14 cellular contexts compared by ENCODE assay signal in genomic region chr6:44451803-44452690, GRCh38.
DNase-seq lines count a peak whose midpoint lies in the region; ATAC-seq and TF ChIP-seq lines count a peak whose summit lies in the region.
"Had no signal": no experiment of that assay in that cellular context is flagged by ENCODE, and none has a peak within 500 bp of the region (broad histone marks: within the 10 kb centered on the region; RNA-seq: fewer than 3 reads in every experiment).

No MANE protein-coding gene starts in this region.

- CTCF ChIA-PET in activated naive CD4-positive, alpha-beta T cell treated with anti-CD3 and anti-CD28 coated beads for 36 hours (lab: Charles Lee): interaction anchor here (1.3 kb wide), 1 partner anchor 24 kb away, joined by 7 read pairs; no protein-coding TSS in a partner anchor

- no peak for TF ChIP-seq CTCF in heart right ventricle (IDR thresholded peaks at IDR 0.05)
- no peak for TF ChIP-seq CTCF in astrocyte of the spinal cord (IDR thresholded peaks at IDR 0.05; ENCODE audit: low read depth, low read length)

- in situ Hi-C loops in astrocyte of the spinal cord (cut with HindIII; ENCODE audit: low sequenced_read_pairs): no loop called here

- DNase-seq in heart right ventricle (no peak), cardiac septum (ENCODE audit: low spot score) (no peak), astrocyte of the spinal cord (ENCODE audit: low read depth, low spot score) (peak; percentile 45), kidney tubule cell (ENCODE audit: low spot score) (peak; percentile 71), superior temporal gyrus (ENCODE audit: extremely low spot score) (peak; percentile 38)
- DNase-seq in activated naive CD4-positive, alpha-beta T cell treated with anti-CD3 and anti-CD28 coated beads for 36 hours: no peak
- DNase-seq in activated CD4-positive, alpha-beta T cell treated with anti-CD3 and anti-CD28 coated beads for 4 hours: no peak
- DNase-seq: activated naive CD8-positive, alpha-beta T cell treated with anti-CD3 and anti-CD28 coated beads, Interleukin-2, amount 10 ng/mL, durations not matched to agents 7 days and 5 days; DMS153; sigmoid colon; stimulated activated naive CD4-positive, alpha-beta T cell treated with Interleukin-2 at 50 U/mL for 16 hours had no signal

- no peaks in the 10 kb centered on the region for H3K36me3 Mint-ChIP-seq in activated naive CD4-positive, alpha-beta T cell treated with anti-CD3 and anti-CD28 coated beads for 36 hours (ENCODE audit: low read depth)

- peaks cover 3 to 24% (median 19%) of the 10 kb centered on the region in 9 donors for H3K4me1 ChIP-seq in heart right ventricle

- H3K9me3 Mint-ChIP-seq in activated naive CD4-positive, alpha-beta T cell treated with anti-CD3 and anti-CD28 coated beads for 36 hours: no peaks in the 10 kb centered on the region
- H3K9me3 Mint-ChIP-seq: activated naive CD8-positive, alpha-beta T cell treated with anti-CD3 and anti-CD28 coated beads, Interleukin-2, amount 10 ng/mL, durations not matched to agents 7 days and 5 days; nephron had no signal

- ATAC-seq in heart right ventricle (peak in 7 of 8 donors; percentile 20 to 36 (median 27)), HG02610 (IDR thresholded peaks at IDR 0.05; ENCODE audit: unreplicated experiment) (no peak)
- ATAC-seq: activated CD4-positive, CD25-positive, alpha-beta regulatory T cell treated with anti-CD3 and anti-CD28 coated beads, Interleukin-2, amount 50 U/mL, for 24 hours had no signal

- intact Hi-C loops in heart right ventricle (cut with DNase I) (no loop called here), cardiac septum (cut with DNase I) (no loop called here)
- intact Hi-C loops in activated naive CD4-positive, alpha-beta T cell treated with anti-CD3 and anti-CD28 coated beads for 36 hours (cut with micrococcal nuclease): no loop called here

- 73 to 79% methylated on average over 11 of the region's 11 CpGs for WGBS in heart right ventricle, 2 donors

- no peak overlapping the region for H3K27ac Mint-ChIP-seq in activated naive CD4-positive, alpha-beta T cell treated with anti-CD3 and anti-CD28 coated beads for 36 hours
- H3K27ac Mint-ChIP-seq: activated naive CD8-positive, alpha-beta T cell treated with anti-CD3 and anti-CD28 coated beads, Interleukin-2, amount 10 ng/mL, durations not matched to agents 7 days and 5 days had no signal

- H3K4me3 ChIP-seq in heart right ventricle: no peak overlapping the region
- no peak overlapping the region for H3K4me3 ChIP-seq in astrocyte of the spinal cord (ENCODE audit: low read depth, low read length)
- H3K4me3 ChIP-seq: sigmoid colon had no signal

- no peaks in the 10 kb centered on the region for H3K4me1 Mint-ChIP-seq in activated naive CD4-positive, alpha-beta T cell treated with anti-CD3 and anti-CD28 coated beads for 36 hours (ENCODE audit: low read depth)

- H3K27ac ChIP-seq in heart right ventricle: peak overlapping the region in 2 of 10 donors; percentile 6 to 15
- H3K27ac ChIP-seq: sigmoid colon had no signal

- H3K27me3 ChIP-seq in heart right ventricle: no peaks in the 10 kb centered on the region
- H3K27me3 ChIP-seq: sigmoid colon had no signal

- H3K9me3 ChIP-seq in heart right ventricle: no peaks in the 10 kb centered on the region
- H3K9me3 ChIP-seq: sigmoid colon had no signal

- peaks cover 0 to 48% (median 8%) of the 10 kb centered on the region in 9 donors for H3K36me3 ChIP-seq in heart right ventricle

- peaks cover 2% of the 10 kb centered on the region for H3K27me3 Mint-ChIP-seq in activated naive CD4-positive, alpha-beta T cell treated with anti-CD3 and anti-CD28 coated beads for 36 hours (ENCODE audit: low read depth)

- no peak overlapping the region for H3K4me3 Mint-ChIP-seq in activated naive CD4-positive, alpha-beta T cell treated with anti-CD3 and anti-CD28 coated beads for 36 hours
- H3K4me3 Mint-ChIP-seq: activated naive CD8-positive, alpha-beta T cell treated with anti-CD3 and anti-CD28 coated beads, Interleukin-2, amount 10 ng/mL, durations not matched to agents 7 days and 5 days; nephron had no signal

Comparison
In these comparisons a context has a peak if more than half of its experiments do, and no peak if none do; other contexts are left out.
1. DNase-seq: peak in astrocyte of the spinal cord (single experiment), kidney tubule cell (single experiment) and superior temporal gyrus (single experiment); none in heart right ventricle (0 of 2), cardiac septum (single experiment), activated naive CD4-positive, alpha-beta T cell treated with anti-CD3 and anti-CD28 coated beads for 36 hours (single experiment) and activated CD4-positive, alpha-beta T cell treated with anti-CD3 and anti-CD28 coated beads for 4 hours (0 of 2).